ENCODE assay signal across 19 cellular contexts in the genomic region with DNA sequence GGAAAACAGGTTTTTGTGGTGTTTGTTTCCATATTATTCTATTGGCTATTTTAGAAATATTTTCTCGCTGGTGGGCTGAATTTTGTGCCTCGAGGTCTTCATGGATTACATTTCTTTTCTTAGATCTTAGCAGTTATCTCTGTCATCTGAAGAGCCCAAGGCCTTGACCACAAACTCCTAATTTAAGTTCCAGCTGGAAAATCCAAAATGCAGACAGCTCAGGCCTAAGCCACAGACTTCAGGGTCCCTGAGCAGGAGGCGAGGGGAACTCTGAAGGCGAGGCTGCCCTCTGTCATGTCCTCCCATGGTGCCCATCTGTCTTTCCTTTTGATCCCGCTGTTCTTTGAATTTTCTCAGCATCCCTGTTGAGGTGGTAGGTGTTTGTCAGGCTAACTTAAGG.
"Had no signal": no experiment of that assay in that cellular context is flagged by ENCODE, and none has a peak within 500 bp of the region (broad histone marks: within the 10 kb centered on the region; RNA-seq: fewer than 3 reads in every experiment).

No MANE protein-coding gene starts in this region.

- H3K9me3 ChIP-seq: colonic mucosa, heart right ventricle, neutrophil, stomach, thoracic aorta, transverse colon had no signal

- ATAC-seq: heart right ventricle; naive thymus-derived CD8-positive, alpha-beta T cell; sciatic nerve had no signal

- H3K27me3 ChIP-seq: colonic mucosa, heart right ventricle, neutrophil, stomach, transverse colon had no signal

- H3K4me3 ChIP-seq: colonic mucosa, heart right ventricle, stomach, thoracic aorta, transverse colon had no signal

- H3K36me3 ChIP-seq: colonic mucosa had no signal

- FAIRE-seq: islet of Langerhans, small intestine had no signal

- H3K27me3 Mint-ChIP-seq: naive thymus-derived CD8-positive, alpha-beta T cell had no signal

- H3K27ac ChIP-seq: colonic mucosa, heart right ventricle, neutrophil, stomach, thoracic aorta, transverse colon had no signal

- H3K4me1 ChIP-seq: colonic mucosa had no signal

- H3K9me3 Mint-ChIP-seq: naive thymus-derived CD8-positive, alpha-beta T cell had no signal

- DNase-seq: colonic mucosa; effector CD4-positive, alpha-beta T cell; foreskin melanocyte; heart right ventricle; hypothalamus; kidney glomerular epithelial cell; mesendoderm; naive thymus-derived CD8-positive, alpha-beta T cell; posterior cingulate gyrus; small intestine; stimulated activated CD4-positive, alpha-beta T cell treated with anti-CD3 and anti-CD28 coated beads, Interleukin-12 subunit alpha, Interleukin-12 subunit beta, amount 100 ng/mL, for 4 hours; stimulated activated naive CD4-positive, alpha-beta T cell; stomach; substantia nigra; transverse colon had no signal

- H3K4me3 Mint-ChIP-seq: naive thymus-derived CD8-positive, alpha-beta T cell had no signal
